ENCODE assay signal across 2 cellular contexts in genomic region chr1:106080608-106081325, GRCh38.
TF ChIP-seq lines count a peak whose summit lies in the region.

No MANE protein-coding gene starts in this region.

TF ChIP-seq in HepG2, 621 proteins besides CTCF, POLR2A, EP300 and RAD21:
- no peak for TF ChIP-seq ZNF605 (CRISPR knock-in tag; IDR thresholded peaks at IDR 0.05)
- no peak for TF ChIP-seq ZNF280B (CRISPR knock-in tag; IDR thresholded peaks at IDR 0.05; ENCODE audit: borderline replicate concordance)
- no peak for TF ChIP-seq STAG1 (CRISPR knock-in tag; IDR thresholded peaks at IDR 0.05)
- no peak for TF ChIP-seq ZFP91 (CRISPR knock-in tag; IDR thresholded peaks at IDR 0.05; ENCODE audit: borderline replicate concordance)
- TF ChIP-seq ZNF503 (CRISPR knock-in tag; IDR thresholded peaks at IDR 0.05), result no peak
- TF ChIP-seq ZNF264 (CRISPR knock-in tag; IDR thresholded peaks at IDR 0.05), result no peak
- TF ChIP-seq ZBTB37 (CRISPR knock-in tag; IDR thresholded peaks at IDR 0.05), result no peak
- TF ChIP-seq ADNP (CRISPR knock-in tag; IDR thresholded peaks at IDR 0.05), result no peak
- no peak for TF ChIP-seq SNAPC4 (CRISPR knock-in tag; IDR thresholded peaks at IDR 0.05)
- TF ChIP-seq CHD4 (IDR thresholded peaks at IDR 0.05; ENCODE audit: borderline replicate concordance, low read length), result no peak
- no peak for TF ChIP-seq ZNF644 (CRISPR knock-in tag; IDR thresholded peaks at IDR 0.05; ENCODE audit: low read depth)
TF ChIP-seq in HepG2: peak in this region for 0.

TF ChIP-seq in H1, 55 proteins besides CTCF, POLR2A, EP300 and RAD21:
- no peak for TF ChIP-seq POLR2AphosphoS5 (IDR thresholded peaks at IDR 0.05; ENCODE audit: low read depth, low read length)
- no peak for TF ChIP-seq MAX (IDR thresholded peaks at IDR 0.05)
TF ChIP-seq in H1: peak in this region for 0.
